In genomic region chr6:27327023-27327742, GRCh38 we compare ENCODE assay signal across 6 cellular contexts.
"Had no signal": no experiment of that assay in that cellular context is flagged by ENCODE, and none has a peak within 500 bp of the region (broad histone marks: within the 10 kb centered on the region; RNA-seq: fewer than 3 reads in every experiment).

No MANE protein-coding gene starts in this region.

- H3K27ac Mint-ChIP-seq: HFFc6, IgD-negative memory B cell had no signal

- DNase-seq: GM23248, GOT3, H7, HFFc6 had no signal

- H3K9me3 Mint-ChIP-seq: HFFc6, IgD-negative memory B cell had no signal

- H3K4me3 ChIP-seq: GM23248, HAP-1 had no signal

- H3K36me3 Mint-ChIP-seq: IgD-negative memory B cell had no signal

- H3K4me3 Mint-ChIP-seq: HFFc6, IgD-negative memory B cell had no signal
